13 cellular contexts compared by ENCODE assay signal in the genomic region with DNA sequence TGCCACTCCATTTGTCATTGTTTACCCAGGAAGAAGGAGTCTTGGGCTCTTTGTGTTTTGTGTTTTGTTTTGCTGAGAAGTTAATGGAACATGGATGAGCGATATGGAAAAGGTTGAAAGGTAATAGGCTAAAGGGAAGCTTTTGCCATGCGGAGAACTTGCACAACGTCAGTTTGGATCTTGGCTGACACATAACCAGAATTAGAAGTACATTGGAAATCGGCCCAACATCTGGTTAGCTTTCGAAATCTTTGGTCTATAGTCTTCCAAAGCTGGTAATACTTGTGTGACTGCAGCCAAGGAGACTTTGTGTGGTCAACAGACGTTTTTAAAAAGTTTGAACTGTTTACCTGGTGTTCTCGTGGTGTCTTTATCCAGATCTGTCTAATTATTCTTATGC.
DNase-seq lines count a peak whose midpoint lies in the region; ATAC-seq, FAIRE-seq and TF ChIP-seq lines count a peak whose summit lies in the region.
"Had no signal": no experiment of that assay in that cellular context is flagged by ENCODE, and none has a peak within 500 bp of the region (broad histone marks: within the 10 kb centered on the region; RNA-seq: fewer than 3 reads in every experiment).

No MANE protein-coding gene starts in this region.

- H3K9me3 ChIP-seq in PC-9 (ENCODE audit: insufficient read depth, low read depth): no peaks in the 10 kb centered on the region
- no peaks in the 10 kb centered on the region for H3K9me3 ChIP-seq in pancreas
- H3K9me3 ChIP-seq: colonic mucosa, thoracic aorta had no signal

- no peaks in the 10 kb centered on the region for H3K79me2 ChIP-seq in PC-9 (ENCODE audit: low read depth)

- no TSS peak for BruUV-seq in PC-9 (replicated peaks; lab: Mats Ljungman, UMichigan)

- intact Hi-C loops in PC-9 (cut with micrococcal nuclease; ENCODE audit: unreplicated experiment) (no loop called here), pancreas (cut with DNase I) (no loop called here), left colon (cut with DNase I, micrococcal nuclease) (no loop called here)

- no peak overlapping the region; the same call in 1 of the 2 replicates for H3K27ac ChIP-seq in PC-9
- H3K27ac ChIP-seq in pancreas: no peak overlapping the region
- H3K27ac ChIP-seq: colonic mucosa, thoracic aorta had no signal

- 79 to 80% methylated on average over 7 of the region's 7 CpGs for WGBS in pancreas, 2 donors

- ATAC-seq in pancreas (peak in 3 of 4 donors; percentile 19 to 48 (median 23)), left colon (no peak)

- H4K20me1 ChIP-seq in PC-9 (ENCODE audit: insufficient read depth): no peaks in the 10 kb centered on the region

- H3K27me3 ChIP-seq in PC-9 (ENCODE audit: insufficient read depth, low read depth) (no peaks in the 10 kb centered on the region), pancreas (no peaks in the 10 kb centered on the region)
- H3K27me3 ChIP-seq: colonic mucosa had no signal

- no peak for FAIRE-seq in pancreas (lab: Jason Lieb, UNC)
- no peak for FAIRE-seq in RCC 7860 (lab: Jason Lieb, UNC)

- H3K36me3 ChIP-seq in PC-9 (ENCODE audit: low read depth): 0 out of 2 replicates have a peak, but pooled peaks cover under 1% of the 10 kb centered on the region
- H3K36me3 ChIP-seq in pancreas: peaks cover 0 to 2% (median 0%) of the 10 kb centered on the region in 3 donors
- H3K36me3 ChIP-seq: colonic mucosa, thoracic aorta had no signal

- H3K4me1 ChIP-seq in PC-9 (replicated peaks; ENCODE audit: insufficient read depth) (peaks cover 36% of the 10 kb centered on the region), pancreas (no peaks in the 10 kb centered on the region)
- H3K4me1 ChIP-seq: colonic mucosa had no signal

- H3K9me2 ChIP-seq in PC-9 (ENCODE audit: insufficient read depth): no peaks in the 10 kb centered on the region

- CTCF ChIA-PET in PC-9 (lab: Charles Lee): no interaction called here

- H3K4me3 ChIP-seq in PC-9 (no peak overlapping the region), fibroblast of mammary gland (ENCODE audit: control insufficient read depth, low read depth, low read length) (no peak overlapping the region), pancreas (no peak overlapping the region)
- H3K4me3 ChIP-seq: colonic mucosa, thoracic aorta had no signal

- no peak overlapping the region for H2AFZ ChIP-seq in PC-9

- DNase-seq in AG09319 (ENCODE audit: extremely low read depth, low read depth): peak; percentile 85
- peak in 1 of 2 experiments; percentile 52 for DNase-seq in PC-9
- peak; percentile 99 for DNase-seq in fibroblast of mammary gland (ENCODE audit: low read depth)
- no peak for DNase-seq in pancreas
- no peak for DNase-seq in left colon
- no peak for DNase-seq in SIG-M5 treated with dmso at 0.1 percent for 504 hours (lab: John Stamatoyannopoulos, UW; ENCODE audit: unreplicated experiment)
- DNase-seq in dedifferentiated amniotic fluid mesenchymal stem cell (ENCODE audit: extremely low spot score): no peak
- DNase-seq in RCC 7860 (ENCODE audit: low spot score): no peak
- DNase-seq: CD4-positive, alpha-beta T cell; colonic mucosa; NCI-H1105 treated with DMSO at 0.1 percent for 48 hours; stimulated activated CD4-positive, alpha-beta T cell treated with anti-CD3 and anti-CD28 coated beads, Interleukin-4, amount 100 ng/mL, for 24 hours had no signal

- peak overlapping the region; percentile 10; the same call in 1 of the 2 replicates for H3K4me2 ChIP-seq in PC-9

- peaks cover 21% of the 10 kb centered on the region for H3F3A ChIP-seq in PC-9 (ENCODE audit: insufficient read depth, low read depth)

- TF ChIP-seq CTCF in AG09319 (IDR thresholded peaks at IDR 0.05; ENCODE audit: low read depth, low read length) (no peak), PC-9 (conservative IDR thresholded peaks at IDR 0.05) (no peak), fibroblast of mammary gland (conservative IDR thresholded peaks at IDR 0.05; ENCODE audit: control insufficient read depth, insufficient read depth, low read depth, low read length) (no peak), pancreas (IDR thresholded peaks at IDR 0.05) (no peak)

- POLR2A ChIA-PET in PC-9 (lab: Charles Lee; ENCODE audit: unreplicated experiment): interaction anchor here (0.8 kb wide), 1 partner anchor 12 kb away, joined by 5 read pairs; no protein-coding TSS in a partner anchor

Comparison
In these comparisons a context has a peak if more than half of its experiments do, and no peak if none do; other contexts are left out.
1. DNase-seq: peak in AG09319 (single experiment) and fibroblast of mammary gland (single experiment); none in pancreas (0 of 6), left colon (0 of 2), SIG-M5 treated with dmso at 0.1 percent for 504 hours (single experiment), dedifferentiated amniotic fluid mesenchymal stem cell (single experiment) and RCC 7860 (single experiment).